In the genomic region with DNA sequence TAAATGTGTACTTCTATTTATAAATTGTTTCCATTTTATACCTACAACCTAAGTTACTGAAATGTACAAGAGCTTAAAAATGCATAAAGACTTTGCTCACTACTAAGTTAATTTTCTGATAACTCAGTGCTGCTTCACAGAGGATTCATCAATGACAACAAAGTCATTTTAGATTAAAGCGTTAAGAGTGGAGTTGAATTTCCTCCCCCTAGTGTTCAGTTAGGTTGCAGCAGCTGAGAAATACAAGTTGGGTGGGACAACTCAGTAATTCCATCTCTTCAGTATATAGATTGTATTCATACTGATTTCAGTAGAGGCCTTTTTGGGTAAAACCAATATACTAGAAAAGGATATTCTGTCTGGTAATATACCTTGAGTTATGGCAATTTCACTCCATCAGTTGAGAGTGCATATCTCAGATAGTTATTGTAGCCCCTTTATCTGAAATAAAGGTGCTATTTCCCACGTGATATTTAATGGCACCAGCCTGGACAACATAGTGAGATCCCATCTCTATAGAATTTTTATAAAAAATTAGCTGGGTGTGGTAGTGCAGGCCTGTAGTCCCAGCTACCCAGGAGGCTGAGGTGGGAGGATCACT, we compare ENCODE assay signal across 8 cellular contexts. TPM values are rescaled to one million over a fixed set of nuclear protein-coding genes. Genes with fewer than 3 reads are reported as not detected.
A peak's percentile ranks its signal among the peaks of the same experiment; 100 is the strongest.
DNase-seq lines count a peak whose midpoint lies in the region; ATAC-seq and TF ChIP-seq lines count a peak whose summit lies in the region.

No MANE protein-coding gene starts in this region.

- WGBS in endodermal cell (ENCODE audit: insufficient coverage in 1 of 2, insufficient read length in 1 of 2), 2 experiments, result 75% methylated on average over 2 of the region's 2 CpGs; no CpG with 5 or more reads in 1 of the 2 experiments

- DNase-seq in activated CD8-positive, alpha-beta memory T cell treated with anti-CD3 and anti-CD28 coated beads, Interleukin-2, amount 10 ng/mL, durations not matched to agents 7 days and 5 days, result no peak
- no peak for DNase-seq in activated CD8-positive, alpha-beta memory T cell treated with anti-CD3 and anti-CD28 coated beads, Interleukin-2, amount 50 U/mL, for 4 hours
- DNase-seq in Panc1 (ENCODE audit: low read depth, low spot score), result no peak
- DNase-seq in endodermal cell, result peak; percentile 64
- no peak for DNase-seq in neural crest cell (ENCODE audit: low read depth, low spot score)
- DNase-seq in activated gamma-delta T cell treated with Interleukin-2 at 50 U/mL for 16 hours, result no peak

- H3K9me3 ChIP-seq in Panc1 (ENCODE audit: control insufficient read depth, insufficient read depth, low read depth, low read length) (no peaks in the 10 kb centered on the region), endodermal cell (ENCODE audit: control insufficient read depth, low read length) (no peaks in the 10 kb centered on the region)

- H3K4me3 Mint-ChIP-seq in activated CD8-positive, alpha-beta memory T cell treated with anti-CD3 and anti-CD28 coated beads, Interleukin-2, amount 10 ng/mL, durations not matched to agents 7 days and 5 days, result no peak overlapping the region
- H3K4me3 Mint-ChIP-seq in endodermal cell (no peak overlapping the region), neural crest cell (no peak overlapping the region)

- no peaks in the 10 kb centered on the region for H3K27me3 Mint-ChIP-seq in activated CD8-positive, alpha-beta memory T cell treated with anti-CD3 and anti-CD28 coated beads, Interleukin-2, amount 10 ng/mL, durations not matched to agents 7 days and 5 days
- H3K27me3 Mint-ChIP-seq in endodermal cell (ENCODE audit: insufficient read depth) (peaks cover 6% of the 10 kb centered on the region), neural crest cell (ENCODE audit: low read depth) (no peaks in the 10 kb centered on the region)

- BruUV-seq in Panc1 (replicated peaks; lab: Mats Ljungman, UMichigan), result no TSS peak

- H3K9ac ChIP-seq in endodermal cell (ENCODE audit: extremely low read depth, low read length, poor library complexity, severe bottlenecking), result no peak overlapping the region

- no peaks in the 10 kb centered on the region for H3K36me3 Mint-ChIP-seq in activated CD8-positive, alpha-beta memory T cell treated with anti-CD3 and anti-CD28 coated beads, Interleukin-2, amount 10 ng/mL, durations not matched to agents 7 days and 5 days
- H3K36me3 Mint-ChIP-seq in endodermal cell (ENCODE audit: low read depth), result peaks cover 8% of the 10 kb centered on the region
- H3K36me3 Mint-ChIP-seq in neural crest cell (ENCODE audit: low read depth), result no peaks in the 10 kb centered on the region

- peaks cover 5% of the 10 kb centered on the region for H3K4me1 Mint-ChIP-seq in activated CD8-positive, alpha-beta memory T cell treated with anti-CD3 and anti-CD28 coated beads, Interleukin-2, amount 10 ng/mL, durations not matched to agents 7 days and 5 days
- H3K4me1 Mint-ChIP-seq in endodermal cell (no peaks in the 10 kb centered on the region), neural crest cell (no peaks in the 10 kb centered on the region)

- H3K36me3 ChIP-seq in Panc1 (ENCODE audit: control insufficient read depth, insufficient read depth, low read length), result no peaks in the 10 kb centered on the region
- H3K36me3 ChIP-seq in endodermal cell (ENCODE audit: control insufficient read depth, insufficient read depth, low read length), result no peaks in the 10 kb centered on the region

- H3K27me3 ChIP-seq in Panc1 (ENCODE audit: control insufficient read depth, insufficient read depth, low read length) (no peaks in the 10 kb centered on the region), endodermal cell (ENCODE audit: control insufficient read depth, insufficient read depth, low read length, poor library complexity, severe bottlenecking) (no peaks in the 10 kb centered on the region)

- H3K9me3 Mint-ChIP-seq in activated CD8-positive, alpha-beta memory T cell treated with anti-CD3 and anti-CD28 coated beads, Interleukin-2, amount 10 ng/mL, durations not matched to agents 7 days and 5 days (ENCODE audit: low read depth), result no peaks in the 10 kb centered on the region
- H3K9me3 Mint-ChIP-seq in endodermal cell (no peaks in the 10 kb centered on the region), neural crest cell (no peaks in the 10 kb centered on the region)

- TF ChIP-seq CTCF in Panc1 (IDR thresholded peaks at IDR 0.05) (peak; percentile 84; the same call in 1 of the 2 replicates), endodermal cell (conservative IDR thresholded peaks at IDR 0.05) (peak; percentile 86), neural crest cell (conservative IDR thresholded peaks at IDR 0.05) (peak; percentile 85)

- POLR2A ChIA-PET in Panc1 (lab: Charles Lee), result no interaction called here

- ATAC-seq in activated CD8-positive, alpha-beta memory T cell treated with anti-CD3 and anti-CD28 coated beads, Interleukin-2, amount 10 ng/mL, durations not matched to agents 7 days and 5 days, result peak; percentile 86
- ATAC-seq in HG03280 (IDR thresholded peaks at IDR 0.05; ENCODE audit: unreplicated experiment) (peak; percentile 75), Panc1 (peak; percentile 86), GM19395 (IDR thresholded peaks at IDR 0.05; ENCODE audit: unreplicated experiment) (no peak)

- no peak overlapping the region for H3K4me3 ChIP-seq in Panc1 (ENCODE audit: low read depth in 2 of 2, low read length in 2 of 2)
- no peak overlapping the region for H3K4me3 ChIP-seq in endodermal cell (ENCODE audit: low read length)

- no peak overlapping the region for H3K27ac Mint-ChIP-seq in activated CD8-positive, alpha-beta memory T cell treated with anti-CD3 and anti-CD28 coated beads, Interleukin-2, amount 10 ng/mL, durations not matched to agents 7 days and 5 days
- H3K27ac Mint-ChIP-seq in endodermal cell (no peak overlapping the region), neural crest cell (ENCODE audit: unreplicated experiment) (no peak overlapping the region)

- CTCF ChIA-PET in activated CD8-positive, alpha-beta memory T cell treated with anti-CD3 and anti-CD28 coated beads, Interleukin-2, amount 10 ng/mL, durations not matched to agents 7 days and 5 days (lab: Charles Lee), result interaction anchor here (0.7 to 6.0 kb wide), 14 partner anchors 8 to 194 kb away, joined by 3 to 41 read pairs (median 3); a partner anchor contains a TSS
- CTCF ChIA-PET in Panc1 (lab: Charles Lee), result interaction anchor here (0.6 to 0.7 kb wide), 4 partner anchors 9 to 341 kb away, joined by 6 to 10 read pairs (median 8); no protein-coding TSS in a partner anchor

- no peak overlapping the region for H3K27ac ChIP-seq in Panc1 (ENCODE audit: low read length)
- H3K27ac ChIP-seq in endodermal cell (ENCODE audit: low read depth, low read length), result no peak overlapping the region

- in situ Hi-C loops in Panc1 (cut with HindIII; ENCODE audit: low pct_unique_long_range_greater_than_20kb, low sequenced_read_pairs), result no loop called here

- intact Hi-C loops in Panc1 (cut with micrococcal nuclease; ENCODE audit: unreplicated experiment), result loop anchor here (1.0 kb wide), 1 partner anchor 37 kb away; no protein-coding TSS in a partner anchor

- H3K4me1 ChIP-seq in Panc1 (ENCODE audit: control insufficient read depth, insufficient read depth, low read length) (no peaks in the 10 kb centered on the region), endodermal cell (ENCODE audit: control insufficient read depth, insufficient read depth, low read length) (no peaks in the 10 kb centered on the region)

RNA-seq across cellular contexts. Expression of a gene that starts 6.9 kb away (rescaled TPM):
- total RNA-seq in activated CD8-positive, alpha-beta memory T cell treated with anti-CD3 and anti-CD28 coated beads, Interleukin-2, amount 10 ng/mL, durations not matched to agents 7 days and 5 days, result 100 to 1,000 TPM; 803 to 912 TPM
- 1,025 TPM for total RNA-seq in Panc1 (2021; ENCODE audit: unreplicated experiment)
- 981 TPM for polyA plus RNA-seq in Panc1 (2012; ENCODE audit: insufficient read length)
- total RNA-seq in endodermal cell, result 1,000 to 10,000 TPM; 1,211 to 1,450 TPM
- polyA plus RNA-seq in endodermal cell (2013, experiment 1 of 2), result 1,620 TPM
- polyA plus RNA-seq in endodermal cell (2013, experiment 2 of 2), result 1,552 TPM
- 1,290 and 1,300 TPM in 2 replicates for total RNA-seq in neural crest cell

RNA-seq across cellular contexts. Expression of a gene that starts 17.0 kb away (rescaled TPM):
- total RNA-seq in activated CD8-positive, alpha-beta memory T cell treated with anti-CD3 and anti-CD28 coated beads, Interleukin-2, amount 10 ng/mL, durations not matched to agents 7 days and 5 days, result 1 to 10 TPM; 1.5 to 1.7 TPM
- total RNA-seq in Panc1 (2021; ENCODE audit: unreplicated experiment) (21.8 TPM), endodermal cell (10 to 100 TPM; 10.0 to 10.5 TPM), neural crest cell (9.6 and 10.1 TPM in 2 replicates)
- polyA plus RNA-seq in Panc1 (2012; ENCODE audit: insufficient read length), result 7.1 TPM
- 7.1 TPM for polyA plus RNA-seq in endodermal cell (2013, experiment 1 of 2)
- 8.2 TPM for polyA plus RNA-seq in endodermal cell (2013, experiment 2 of 2)
